12 cellular contexts compared by ENCODE assay signal in the genomic region with DNA sequence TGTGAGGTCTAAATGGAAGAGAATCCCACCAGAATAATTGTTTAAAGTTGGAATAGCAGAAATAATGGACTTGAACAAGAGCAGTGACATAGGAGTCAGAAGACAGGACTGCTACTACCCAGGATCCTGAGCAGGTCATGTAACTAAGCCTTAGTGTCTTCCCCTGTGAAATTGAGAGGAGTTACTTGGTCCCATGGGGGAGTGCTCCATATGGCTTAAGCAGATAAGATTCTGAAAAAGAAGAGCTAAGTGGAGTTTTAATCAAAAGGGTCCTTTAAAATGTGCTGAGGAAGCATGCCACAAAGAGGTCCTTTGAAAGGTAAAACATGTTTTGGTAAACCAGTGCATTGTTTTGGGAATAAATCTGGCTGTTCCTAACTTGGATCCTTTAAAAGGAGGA. TPM values are rescaled to one million over a fixed set of nuclear protein-coding genes. Genes with fewer than 3 reads are reported as not detected.
DNase-seq lines count a peak whose midpoint lies in the region; FAIRE-seq and TF ChIP-seq lines count a peak whose summit lies in the region.
"Had no signal": no experiment of that assay in that cellular context is flagged by ENCODE, and none has a peak within 500 bp of the region (broad histone marks: within the 10 kb centered on the region; RNA-seq: fewer than 3 reads in every experiment).

No MANE protein-coding gene starts in this region.

- H3K4me3 Mint-ChIP-seq in endothelial cell (ENCODE audit: unreplicated experiment), result no peak overlapping the region
- no peak overlapping the region for H3K4me3 Mint-ChIP-seq in Calu3 (ENCODE audit: low read depth, unreplicated experiment)

- H3K27me3 ChIP-seq in stomach, result no peaks in the 10 kb centered on the region
- H3K27me3 ChIP-seq in colonic mucosa, result no peaks in the 10 kb centered on the region
- H3K27me3 ChIP-seq: gastroesophageal sphincter had no signal

- BruUV-seq in Calu3 (replicated peaks; lab: Mats Ljungman, UMichigan), result no TSS peak

- H3K27ac Mint-ChIP-seq in endothelial cell (ENCODE audit: unreplicated experiment) (peak overlapping the region; percentile 32), Calu3 (ENCODE audit: unreplicated experiment) (no peak overlapping the region)

- FAIRE-seq in GM18507 (lab: Jason Lieb, UNC), result peak; percentile 70

- TF ChIP-seq POLR2A in stomach (IDR thresholded peaks at IDR 0.05), result no peak

- DNase-seq in GM18507 (ENCODE audit: extremely low spot score, insufficient read length, low read depth) (no peak), NCI-H82 treated with DMSO at 0.1 percent for 48 hours (lab: John Stamatoyannopoulos, UW; ENCODE audit: unreplicated experiment) (peak; percentile 45), endothelial cell (ENCODE audit: low spot score) (no peak), stomach (no peak), Calu3 (no peak), colonic mucosa (no peak), globus pallidus (ENCODE audit: low spot score) (no peak)
- DNase-seq: activated effector memory CD4-positive, alpha-beta T cell treated with anti-CD3 and anti-CD28 coated beads, Interleukin-2, amount 50 U/mL, for 16 hours; DMS53; NCI-H187 treated with DMSO at 0.1 percent for 48 hours had no signal

- peak overlapping the region in 1 of 2 donors; percentile 9 for H3K9ac ChIP-seq in colonic mucosa (ENCODE audit: low read depth in 2 of 2, low read length in 2 of 2)

- no peaks in the 10 kb centered on the region for H3K36me3 ChIP-seq in stomach
- no peaks in the 10 kb centered on the region for H3K36me3 ChIP-seq in colonic mucosa
- H3K36me3 ChIP-seq: gastroesophageal sphincter had no signal

- H3K9me3 Mint-ChIP-seq in endothelial cell (ENCODE audit: unreplicated experiment) (no peaks in the 10 kb centered on the region), Calu3 (ENCODE audit: low read depth, unreplicated experiment) (no peaks in the 10 kb centered on the region)

- intact Hi-C loops in stomach (cut with DNase I; ENCODE audit: low total_unique reads) (loop anchor here (10.0 kb wide), 1 partner anchor 187 kb away; a partner anchor contains a TSS), Calu3 (cut with micrococcal nuclease; ENCODE audit: unreplicated experiment) (no loop called here), colonic mucosa (cut with DNase I) (loop anchor here (10.0 kb wide), 2 partner anchors 53 to 187 kb away; a partner anchor contains a TSS)

- H3K27ac ChIP-seq in stomach (peak overlapping the region in 4 of 5 donors; percentile 10 to 60 (median 52)), colonic mucosa (no peak overlapping the region)

- H3K36me3 Mint-ChIP-seq in endothelial cell (ENCODE audit: low read depth, unreplicated experiment), result no peaks in the 10 kb centered on the region
- H3K36me3 Mint-ChIP-seq in Calu3 (ENCODE audit: insufficient read depth, unreplicated experiment), result peaks cover 9% of the 10 kb centered on the region

- peaks cover 25% of the 10 kb centered on the region for H3K4me1 Mint-ChIP-seq in endothelial cell (ENCODE audit: unreplicated experiment)
- peaks cover 27% of the 10 kb centered on the region for H3K4me1 Mint-ChIP-seq in Calu3 (ENCODE audit: low read depth, unreplicated experiment)

- H3K27me3 Mint-ChIP-seq in endothelial cell (ENCODE audit: unreplicated experiment), result peaks cover 3% of the 10 kb centered on the region
- H3K27me3 Mint-ChIP-seq in Calu3 (ENCODE audit: unreplicated experiment), result no peaks in the 10 kb centered on the region

- H3K9me3 ChIP-seq in stomach, result no peaks in the 10 kb centered on the region
- H3K9me3 ChIP-seq in colonic mucosa, result no peaks in the 10 kb centered on the region
- H3K9me3 ChIP-seq: gastroesophageal sphincter had no signal

- H3K4me3 ChIP-seq in stomach (no peak overlapping the region), colonic mucosa (no peak overlapping the region)
- H3K4me3 ChIP-seq: gastroesophageal sphincter, lung had no signal

- CTCF ChIA-PET in Calu3 (lab: Charles Lee), result no interaction called here

- TF ChIP-seq CTCF in endothelial cell (IDR thresholded peaks at IDR 0.05; ENCODE audit: unreplicated experiment), result no peak
- TF ChIP-seq CTCF in stomach (IDR thresholded peaks at IDR 0.05), result no peak
- TF ChIP-seq CTCF in Calu3 (IDR thresholded peaks at IDR 0.05; ENCODE audit: unreplicated experiment), result no peak
- no peak for TF ChIP-seq CTCF in colonic mucosa (IDR thresholded peaks at IDR 0.05)

- H3K4me1 ChIP-seq in stomach, result peaks cover 23 to 59% (median 47%) of the 10 kb centered on the region in 4 donors
- H3K4me1 ChIP-seq in colonic mucosa, result no peaks in the 10 kb centered on the region

- no peak for TF ChIP-seq EP300 in stomach (IDR thresholded peaks at IDR 0.05)

RNA-seq across cellular contexts. Expression of a gene that starts 5.5 kb away (rescaled TPM):
- 12.2 TPM for total RNA-seq in endothelial cell (ENCODE audit: unreplicated experiment)
- total RNA-seq in stomach, result 10 to 100 TPM; 11.7 to 38.7 (median 14.7) TPM
- 10 to 100 TPM; 12.2 to 22.6 (median 13.1) TPM for polyA plus RNA-seq in stomach
- 20.7 and 21.3 TPM in 2 replicates for total RNA-seq in Calu3 (2022)
- total RNA-seq in colonic mucosa, result 10 to 100 TPM in 1 of 2 donors, 1 to 10 TPM in 1; 7.0 to 12.5 TPM

RNA-seq across cellular contexts. Expression of a gene that starts 57.3 kb away (rescaled TPM):
- total RNA-seq in endothelial cell (ENCODE audit: unreplicated experiment) (29.2 TPM), stomach (100 to 1,000 TPM in 1 of 5 donors, 10 to 100 TPM in 4; 26.1 to 108 (median 73.5) TPM), Calu3 (2022) (21.5 and 24.0 TPM in 2 replicates), colonic mucosa (10 to 100 TPM; 80.3 to 95.7 TPM)
- polyA plus RNA-seq in stomach, result 10 to 100 TPM; 33.9 to 64.0 (median 49.9) TPM
